In genomic region chr11:65292866-65293265, GRCh38 we compare ENCODE assay signal across 14 cellular contexts. TPM values are rescaled to one million over a fixed set of nuclear protein-coding genes. Genes with fewer than 3 reads are reported as not detected.
DNase-seq lines count a peak whose midpoint lies in the region; ATAC-seq, FAIRE-seq and TF ChIP-seq lines count a peak whose summit lies in the region.
"Had no signal": no experiment of that assay in that cellular context is flagged by ENCODE, and none has a peak within 500 bp of the region (broad histone marks: within the 10 kb centered on the region; RNA-seq: fewer than 3 reads in every experiment).

No MANE protein-coding gene starts in this region.

- H3K4me3 ChIP-seq in lung = no peak overlapping the region
- H3K4me3 ChIP-seq: SK-N-MC, skin epidermis had no signal

- no peaks in the 10 kb centered on the region for H3K27me3 ChIP-seq in lung (ENCODE audit: control insufficient read depth, insufficient read depth)

- no peak for FAIRE-seq in frontal cortex (lab: Jason Lieb, UNC)
- FAIRE-seq: A204.1 had no signal

- ATAC-seq in lung (ENCODE audit: insufficient read depth, low FRiP score) (no peak), HG02610 (IDR thresholded peaks at IDR 0.05; ENCODE audit: unreplicated experiment) (no peak)
- ATAC-seq: activated T-cell treated with anti-CD3 and anti-CD28 coated beads, Interleukin-2, amount 50 U/mL, for 4 hours had no signal

- DNase-seq in SKM-1 treated with dmso at 0.1 percent for 144 hours (lab: John Stamatoyannopoulos, UW; ENCODE audit: unreplicated experiment) (peak; percentile 8), SKM-1 (lab: John Stamatoyannopoulos, UW; ENCODE audit: unreplicated experiment) (no peak), lung (ENCODE audit: low spot score) (no peak), DMS114 treated with DMSO at 0.1 percent for 48 hours (lab: John Stamatoyannopoulos, UW; ENCODE audit: unreplicated experiment) (no peak), frontal cortex (ENCODE audit: low spot score in 2 of 2) (no peak)
- DNase-seq: activated T-cell treated with anti-CD3 and anti-CD28 coated beads, Interleukin-2, amount 50 U/mL, for 4 hours; GOT3 had no signal

- 54 to 58% methylated on average over 6 of the region's 6 CpGs for WGBS in lung, 2 donors

- TF ChIP-seq CTCF in lung (IDR thresholded peaks at IDR 0.05; ENCODE audit: control extremely low read depth, extremely low read depth) = no peak

- peaks cover 2 to 15% of the 10 kb centered on the region in 2 donors for H3K4me1 ChIP-seq in lung (ENCODE audit: control insufficient read depth in 2 of 2, insufficient read depth in 2 of 2, low read length in 2 of 2)

- H3K9me3 ChIP-seq in lung (ENCODE audit: control insufficient read depth in 2 of 2, insufficient read depth in 1 of 2, low read length in 1 of 2) = no peaks in the 10 kb centered on the region

- H3K27ac ChIP-seq in angular gyrus (ENCODE audit: low read depth, low read length) (peak overlapping the region; percentile 99), lung (ENCODE audit: low read depth in 1 of 2, low read length in 1 of 2) (peak overlapping the region; percentile 5 to 96), temporal lobe (ENCODE audit: low read depth, low read length) (peak overlapping the region; percentile 99)
- H3K27ac ChIP-seq: SK-N-MC had no signal

- H3K36me3 ChIP-seq in lung (ENCODE audit: control insufficient read depth in 2 of 2, insufficient read depth in 2 of 2, low read length in 2 of 2) = peaks cover 0 to 19% of the 10 kb centered on the region in 2 donors

RNA-seq across cellular contexts. Expression of gene CDC42EP2, which starts 21.8 kb away (rescaled TPM):
- total RNA-seq in lung (10 to 100 TPM in 1 of 2 donors, 1 to 10 TPM in 1; 9.2 to 28.9 TPM), temporal lobe (2.7 TPM), frontal cortex (6.1 TPM)
- polyA plus RNA-seq in lung = 10 to 100 TPM; 23.4 to 35.0 TPM
- total RNA-seq: mononuclear cell had no signal

RNA-seq across cellular contexts. Expression of gene POLA2, which starts 31.1 kb away (rescaled TPM):
- total RNA-seq in lung (10 to 100 TPM in 1 of 2 donors, 1 to 10 TPM in 1; 9.7 to 14.2 TPM), temporal lobe (2.7 TPM), frontal cortex (2.9 TPM)
- polyA plus RNA-seq in lung = 1 to 10 TPM; 4.5 to 9.2 TPM

RNA-seq across cellular contexts. Expression of gene DPF2, which starts 40.8 kb away (rescaled TPM):
- total RNA-seq in lung (10 to 100 TPM; 44.6 to 53.2 TPM), temporal lobe (25.3 TPM), frontal cortex (17.5 TPM)
- 10 to 100 TPM; 21.5 to 25.0 TPM for polyA plus RNA-seq in lung
